In the genomic region with DNA sequence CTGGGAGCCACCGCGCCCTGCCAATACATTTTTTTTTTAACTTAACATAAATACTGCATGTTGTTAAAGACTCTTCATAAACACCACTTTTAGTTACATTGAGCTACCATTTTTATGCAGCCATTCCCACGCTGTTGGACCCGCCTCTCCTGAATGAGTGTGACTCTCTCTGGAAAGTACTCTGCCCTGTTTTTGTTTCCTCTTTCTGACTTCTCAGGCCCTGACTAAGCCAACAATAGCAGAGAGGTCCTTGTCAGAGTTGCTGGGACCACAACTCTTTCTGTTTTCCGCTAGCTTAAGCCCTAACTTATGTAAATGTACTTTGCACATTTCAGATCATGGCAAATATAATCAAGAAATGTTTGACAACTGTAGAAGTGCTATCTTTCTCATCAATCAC, we compare ENCODE assay signal across 14 cellular contexts. TPM values are rescaled to one million over a fixed set of nuclear protein-coding genes. Genes with fewer than 3 reads are reported as not detected.
"Had no signal": no experiment of that assay in that cellular context is flagged by ENCODE, and none has a peak within 500 bp of the region (broad histone marks: within the 10 kb centered on the region; RNA-seq: fewer than 3 reads in every experiment).

No MANE protein-coding gene starts in this region.

- H3K9me3 Mint-ChIP-seq: effector memory CD8-positive, alpha-beta T cell; nephron had no signal

- H3K9me3 ChIP-seq: gastroesophageal sphincter, uterus had no signal

- H3K36me3 ChIP-seq: gastroesophageal sphincter, uterus had no signal

- DNase-seq: activated CD4-positive, alpha-beta memory T cell treated with anti-CD3 and anti-CD28 coated beads for 36 hours; activated CD8-positive, alpha-beta memory T cell treated with anti-CD3 and anti-CD28 coated beads, Interleukin-2, amount 50 U/mL, for 4 hours; activated T-cell treated with anti-CD3 and anti-CD28 coated beads, Interleukin-2, amount 50 U/mL, for 72 hours; caudate nucleus; effector memory CD8-positive, alpha-beta T cell; islet precursor cell; mammary epithelial cell; stimulated activated CD4-positive, alpha-beta T cell treated with anti-CD3 and anti-CD28 coated beads, Interleukin-4, amount 100 ng/mL, for 24 hours; uterus had no signal

- H3K27ac Mint-ChIP-seq: activated CD4-positive, alpha-beta memory T cell treated with anti-CD3 and anti-CD28 coated beads for 36 hours; activated T-cell treated with anti-CD3 and anti-CD28 coated beads, Interleukin-2, amount 50 U/mL, for 72 hours; nephron had no signal

- H3K4me1 Mint-ChIP-seq: nephron had no signal

- H3K4me1 ChIP-seq: gastroesophageal sphincter, uterus had no signal

- H3K27me3 Mint-ChIP-seq: activated CD4-positive, alpha-beta memory T cell treated with anti-CD3 and anti-CD28 coated beads for 36 hours; effector memory CD8-positive, alpha-beta T cell had no signal

- H3K27ac ChIP-seq: coronary artery, gastroesophageal sphincter, uterus had no signal

- H3K27me3 ChIP-seq: gastroesophageal sphincter, uterus had no signal

- ATAC-seq: activated T-cell treated with anti-CD3 and anti-CD28 coated beads, Interleukin-2, amount 50 U/mL, for 72 hours; effector memory CD8-positive, alpha-beta T cell; gastroesophageal sphincter; left lobe of liver had no signal

- H3K4me3 ChIP-seq: coronary artery, gastroesophageal sphincter, uterus had no signal

- H3K4me3 Mint-ChIP-seq: activated CD4-positive, alpha-beta memory T cell treated with anti-CD3 and anti-CD28 coated beads for 36 hours; activated T-cell treated with anti-CD3 and anti-CD28 coated beads, Interleukin-2, amount 50 U/mL, for 72 hours; effector memory CD8-positive, alpha-beta T cell; nephron had no signal

RNA-seq across cellular contexts. Expression of a gene that starts 35.3 kb away (rescaled TPM):
- total RNA-seq: epithelial cell of proximal tubule, mammary epithelial cell had no signal
